1 cellular context compared by ENCODE assay signal in the genomic region with DNA sequence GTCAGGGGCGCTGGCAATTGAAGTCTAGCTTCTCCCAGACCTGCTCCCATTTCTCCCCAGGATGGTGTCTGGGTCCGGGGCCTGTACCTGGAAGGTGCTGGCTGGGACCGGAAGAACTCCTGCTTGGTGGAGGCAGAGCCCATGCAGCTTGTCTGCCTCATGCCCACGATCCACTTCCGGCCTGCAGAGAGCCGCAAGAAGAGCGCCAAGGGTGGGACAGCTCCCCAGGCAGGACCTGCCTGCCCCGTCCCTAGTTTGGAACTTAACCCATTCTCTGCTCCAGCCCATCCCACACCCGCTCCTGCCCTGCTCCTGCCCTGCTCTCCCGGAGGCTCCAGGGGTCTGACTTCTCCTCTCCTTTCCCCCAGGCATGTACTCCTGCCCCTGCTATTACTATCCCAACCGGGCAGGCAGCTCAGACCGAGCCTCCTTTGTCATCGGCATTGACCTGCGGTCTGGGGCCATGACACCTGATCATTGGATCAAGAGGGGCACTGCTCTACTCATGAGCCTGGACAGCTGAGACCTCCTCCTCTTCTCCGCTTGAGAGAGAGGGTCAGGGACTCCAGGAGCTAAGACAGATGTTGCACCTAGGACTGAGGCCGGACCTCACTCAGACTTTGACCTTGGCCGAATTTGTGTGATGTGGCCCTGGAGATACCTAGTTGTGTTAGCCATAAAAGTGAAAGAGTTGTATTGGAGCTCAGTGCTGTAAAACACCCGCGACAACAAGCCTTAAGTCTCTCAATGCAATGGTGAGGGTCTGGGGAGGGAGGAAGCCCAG.
TF ChIP-seq lines count a peak whose summit lies in the region.

No MANE protein-coding gene starts in this region.

TF ChIP-seq in WTC11, 78 proteins besides CTCF, POLR2A, EP300 and RAD21 (continued from another document):
- TF ChIP-seq ESRRA (CRISPR knock-in tag; IDR thresholded peaks at IDR 0.05; ENCODE audit: borderline replicate concordance) (no peak), JAZF1 (CRISPR knock-in tag; IDR thresholded peaks at IDR 0.05) (no peak)
- TF ChIP-seq, protein P1, sequence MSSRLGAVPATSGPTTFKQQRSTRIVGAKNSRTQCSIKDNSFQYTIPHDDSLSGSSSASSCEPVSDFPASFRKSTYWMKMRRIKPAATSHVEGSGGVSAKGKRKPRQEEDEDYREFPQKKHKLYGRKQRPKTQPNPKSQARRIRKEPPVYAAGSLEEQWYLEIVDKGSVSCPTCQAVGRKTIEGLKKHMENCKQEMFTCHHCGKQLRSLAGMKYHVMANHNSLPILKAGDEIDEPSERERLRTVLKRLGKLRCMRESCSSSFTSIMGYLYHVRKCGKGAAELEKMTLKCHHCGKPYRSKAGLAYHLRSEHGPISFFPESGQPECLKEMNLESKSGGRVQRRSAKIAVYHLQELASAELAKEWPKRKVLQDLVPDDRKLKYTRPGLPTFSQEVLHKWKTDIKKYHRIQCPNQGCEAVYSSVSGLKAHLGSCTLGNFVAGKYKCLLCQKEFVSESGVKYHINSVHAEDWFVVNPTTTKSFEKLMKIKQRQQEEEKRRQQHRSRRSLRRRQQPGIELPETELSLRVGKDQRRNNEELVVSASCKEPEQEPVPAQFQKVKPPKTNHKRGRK (CRISPR knock-in tag; IDR thresholded peaks at IDR 0.05; ENCODE audit: borderline replicate concordance) = no peak
TF ChIP-seq in WTC11: peak in this region for 0.
